8 cellular contexts compared by ENCODE assay signal in the genomic region with DNA sequence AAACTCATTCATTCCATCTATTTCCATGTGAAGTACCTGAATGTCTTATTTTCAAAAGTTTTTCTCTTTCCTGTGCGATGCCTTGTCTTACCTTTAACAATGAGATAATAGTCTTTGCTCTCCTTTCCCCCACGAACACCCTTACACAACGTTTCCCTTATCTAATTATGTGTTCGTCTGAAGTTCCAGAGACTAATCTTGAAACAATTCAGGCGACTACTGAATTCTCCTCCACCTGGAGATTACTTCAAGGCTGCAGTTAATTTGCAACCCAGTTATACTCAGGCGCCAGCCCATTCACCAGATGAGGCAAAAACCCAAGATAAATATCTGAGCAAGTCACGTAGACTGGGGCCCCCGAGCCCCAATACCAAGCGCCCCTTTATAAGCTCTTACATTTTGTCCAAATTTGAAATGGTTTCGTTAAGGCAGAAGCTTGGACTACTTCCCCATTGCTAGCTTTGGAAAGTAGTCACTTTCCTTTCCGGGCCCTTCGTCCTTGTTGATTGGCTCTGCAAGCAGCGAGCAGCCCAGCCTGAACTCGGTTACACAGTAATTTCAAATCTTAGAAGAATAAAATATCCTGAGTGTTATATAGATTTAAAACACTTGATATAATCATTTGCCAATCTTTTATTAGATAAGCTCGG. TPM values are rescaled to one million over a fixed set of nuclear protein-coding genes. Genes with fewer than 3 reads are reported as not detected.
DNase-seq lines count a peak whose midpoint lies in the region; ATAC-seq and TF ChIP-seq lines count a peak whose summit lies in the region.

No MANE protein-coding gene starts in this region.

- peak overlapping the region; percentile 95 for H3K4me3 Mint-ChIP-seq in activated CD8-positive, alpha-beta T cell treated with anti-CD3 and anti-CD28 coated beads for 36 hours

- DNase-seq in GM03348 (ENCODE audit: low spot score) (peak; percentile 51), fibroblast of pulmonary artery (ENCODE audit: low read depth) (peak; percentile 43), ovary (no peak), amniotic stem cell (lab: John Stamatoyannopoulos, UW) (no peak)
- peak; percentile 52 for DNase-seq in activated CD8-positive, alpha-beta T cell treated with anti-CD3 and anti-CD28 coated beads for 36 hours
- DNase-seq in activated CD8-positive, alpha-beta memory T cell treated with anti-CD3 and anti-CD28 coated beads for 24 hours: no peak

- no peaks in the 10 kb centered on the region for H3K4me1 ChIP-seq in Loucy (ENCODE audit: insufficient read depth, low read length, poor library complexity, severe bottlenecking)
- H3K4me1 ChIP-seq in ovary (ENCODE audit: insufficient read depth): peaks cover 4% of the 10 kb centered on the region

- no peaks in the 10 kb centered on the region for H3K79me2 ChIP-seq in Loucy (ENCODE audit: insufficient read depth, low read length)

- TF ChIP-seq EP300 in ovary (IDR thresholded peaks at IDR 0.05): no peak

- H2AFZ ChIP-seq in Loucy (ENCODE audit: low read length): peak overlapping the region; percentile 86

- ATAC-seq in GM21737 (IDR thresholded peaks at IDR 0.05; ENCODE audit: unreplicated experiment): peak; percentile 31
- ATAC-seq in activated CD8-positive, alpha-beta T cell treated with anti-CD3 and anti-CD28 coated beads for 36 hours: peak; percentile 21

- no peaks in the 10 kb centered on the region for H3F3A ChIP-seq in Loucy (ENCODE audit: low read depth)

- H3K4me1 Mint-ChIP-seq in activated CD8-positive, alpha-beta T cell treated with anti-CD3 and anti-CD28 coated beads for 36 hours (ENCODE audit: low read depth): peaks cover 41% of the 10 kb centered on the region

- no peaks in the 10 kb centered on the region for H3K36me3 ChIP-seq in Loucy (ENCODE audit: insufficient read depth, low read length)
- H3K36me3 ChIP-seq in ovary: no peaks in the 10 kb centered on the region

- H3K4me3 ChIP-seq in Loucy (ENCODE audit: low read length, poor library complexity, severe bottlenecking): peak overlapping the region; percentile 81
- H3K4me3 ChIP-seq in fibroblast of pulmonary artery (replicated peaks; ENCODE audit: low read depth, low read length): peak overlapping the region; percentile 91
- peak overlapping the region; percentile 64 for H3K4me3 ChIP-seq in ovary

- H3K9ac ChIP-seq in Loucy (ENCODE audit: low read depth, low read length, poor library complexity, severe bottlenecking): peak overlapping the region; percentile 72

- H3K9me3 Mint-ChIP-seq in activated CD8-positive, alpha-beta T cell treated with anti-CD3 and anti-CD28 coated beads for 36 hours: peaks cover 14% of the 10 kb centered on the region

- TF ChIP-seq POLR2A in ovary (IDR thresholded peaks at IDR 0.05): no peak

- intact Hi-C loops in activated CD8-positive, alpha-beta T cell treated with anti-CD3 and anti-CD28 coated beads for 36 hours (cut with micrococcal nuclease): loop anchor here (10.0 kb wide), 1 partner anchor 100 kb away; no protein-coding TSS in a partner anchor
- intact Hi-C loops in ovary (cut with DNase I): no loop called here

- no peaks in the 10 kb centered on the region for H4K20me1 ChIP-seq in Loucy (ENCODE audit: insufficient read depth, low read length, poor library complexity, severe bottlenecking)

- H3K9me2 ChIP-seq in Loucy (replicated peaks; ENCODE audit: low read depth, low read length): no peaks in the 10 kb centered on the region

- peak overlapping the region; percentile 91 to 95 for H3K27ac ChIP-seq in ovary

- POLR2A ChIA-PET in activated CD8-positive, alpha-beta T cell treated with anti-CD3 and anti-CD28 coated beads for 36 hours (lab: Charles Lee): interaction anchor here (0.8 to 4.4 kb wide), 7 partner anchors 8 to 96 kb away, joined by 3 to 71 read pairs (median 15); no protein-coding TSS in a partner anchor

- 19 to 28% (median 19%) methylated on average over 15 of the region's 15 CpGs for WGBS in ovary, 3 donors

- H3K4me2 ChIP-seq in Loucy (ENCODE audit: low read depth, low read length, poor library complexity, severe bottlenecking): peak overlapping the region; percentile 67

- H3K27me3 Mint-ChIP-seq in activated CD8-positive, alpha-beta T cell treated with anti-CD3 and anti-CD28 coated beads for 36 hours: no peaks in the 10 kb centered on the region

- no peaks in the 10 kb centered on the region for H3K27me3 ChIP-seq in Loucy (ENCODE audit: insufficient read depth, low read length, poor library complexity, severe bottlenecking)
- H3K27me3 ChIP-seq in ovary: no peaks in the 10 kb centered on the region

- H3K9me3 ChIP-seq in Loucy (ENCODE audit: insufficient read depth, low read depth, low read length): no peaks in the 10 kb centered on the region
- H3K9me3 ChIP-seq in ovary: no peaks in the 10 kb centered on the region

- H3K27ac Mint-ChIP-seq in activated CD8-positive, alpha-beta T cell treated with anti-CD3 and anti-CD28 coated beads for 36 hours: peak overlapping the region; percentile 99

- CTCF ChIA-PET in activated CD8-positive, alpha-beta T cell treated with anti-CD3 and anti-CD28 coated beads for 36 hours (lab: Charles Lee): interaction anchor here (0.7 to 2.7 kb wide), 8 partner anchors 10 to 96 kb away, joined by 3 to 20 read pairs (median 4); no protein-coding TSS in a partner anchor

- TF ChIP-seq CTCF in Loucy (conservative IDR thresholded peaks at IDR 0.05; ENCODE audit: low read length) (no peak), fibroblast of pulmonary artery (IDR thresholded peaks at IDR 0.05; ENCODE audit: low read length, missing control alignments) (no peak), ovary (IDR thresholded peaks at IDR 0.05) (no peak)
- TF ChIP-seq CTCF in activated CD8-positive, alpha-beta T cell treated with anti-CD3 and anti-CD28 coated beads for 36 hours (IDR thresholded peaks at IDR 0.05): no peak

- H3K36me3 Mint-ChIP-seq in activated CD8-positive, alpha-beta T cell treated with anti-CD3 and anti-CD28 coated beads for 36 hours (ENCODE audit: low read depth): peaks cover 13% of the 10 kb centered on the region

RNA-seq across cellular contexts. Expression of gene TPK1, which starts 1.2 kb away (rescaled TPM):
- total RNA-seq in activated CD8-positive, alpha-beta T cell treated with anti-CD3 and anti-CD28 coated beads for 36 hours: 10 to 100 TPM; 15.5 to 15.8 TPM
- 10 to 100 TPM in 1 of 7 donors, 1 to 10 TPM in 6; 3.2 to 13.1 (median 4.6) TPM for total RNA-seq in ovary
- polyA plus RNA-seq in ovary: 10 to 100 TPM in 1 of 2 donors, 1 to 10 TPM in 1; 3.2 to 11.9 TPM

Comparison
In these comparisons a context has a peak if more than half of its experiments do, and no peak if none do; other contexts are left out.
1. DNase-seq: peak in GM03348 (single experiment), activated CD8-positive, alpha-beta T cell treated with anti-CD3 and anti-CD28 coated beads for 36 hours (single experiment) and fibroblast of pulmonary artery (single experiment); none in ovary (0 of 5), amniotic stem cell (single experiment) and activated CD8-positive, alpha-beta memory T cell treated with anti-CD3 and anti-CD28 coated beads for 24 hours (single experiment).
2. Peak in every context shown above with its lines, with median percentiles within 50 percentile points of each other: H3K4me3 ChIP-seq.